In the genomic region with DNA sequence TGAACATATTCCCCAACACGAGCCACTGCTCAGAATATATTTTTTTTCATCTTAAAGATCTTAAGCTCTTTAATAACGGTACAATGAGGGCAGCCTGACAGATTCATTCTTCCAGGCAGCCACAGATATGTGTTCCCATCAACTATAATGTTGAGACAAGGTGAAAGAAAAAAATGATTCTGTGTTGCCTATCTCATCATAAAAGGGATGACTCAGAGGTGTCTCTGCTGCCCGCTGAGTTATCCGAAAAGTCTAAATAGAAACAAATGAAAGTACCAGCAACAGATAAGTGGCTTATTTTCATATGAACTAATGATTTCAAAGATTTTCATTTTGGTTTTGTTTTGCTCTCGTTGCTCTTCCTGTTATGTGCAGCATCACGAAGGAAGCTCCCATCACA, we compare ENCODE assay signal across 9 cellular contexts.
"Had no signal": no experiment of that assay in that cellular context is flagged by ENCODE, and none has a peak within 500 bp of the region (broad histone marks: within the 10 kb centered on the region; RNA-seq: fewer than 3 reads in every experiment).

No MANE protein-coding gene starts in this region.

- DNase-seq: GM23248, GOT3, H7, H9, HCEC 1CT, HFFc6 had no signal

- H2AFZ ChIP-seq: GM23248, GM23338 had no signal

- H3K36me3 ChIP-seq: HAP-1 had no signal

- ATAC-seq: GM23338, HCT116 had no signal

- H3K4me1 ChIP-seq: HAP-1 had no signal

- H3K4me3 ChIP-seq: GM23248, GM23338, HAP-1 had no signal

- H3K9ac ChIP-seq: GM23248 had no signal

- H3K27ac ChIP-seq: GM23248 had no signal

- H3K4me1 Mint-ChIP-seq: GM23338 had no signal

- H3K4me3 Mint-ChIP-seq: GM23338, H9, HFFc6 had no signal

- H3K27ac Mint-ChIP-seq: GM23338, H9, HFFc6 had no signal

- H3K9me3 ChIP-seq: HAP-1 had no signal

- H3K9me3 Mint-ChIP-seq: H9 had no signal

- H3K4me2 ChIP-seq: GM23338 had no signal
